In genomic region chr5:81117566-81117965, GRCh38 we compare ENCODE assay signal across 38 cellular contexts.
"Had no signal": no experiment of that assay in that cellular context is flagged by ENCODE, and none has a peak within 500 bp of the region (broad histone marks: within the 10 kb centered on the region; RNA-seq: fewer than 3 reads in every experiment).

No MANE protein-coding gene starts in this region.

- H3K9me3 ChIP-seq: adrenal gland, ascending aorta, body of pancreas, breast epithelium had no signal

- ATAC-seq: activated naive CD4-positive, alpha-beta T cell treated with anti-CD3 and anti-CD28 coated beads, Interleukin-2, amount 50 U/mL, for 72 hours; activated naive CD8-positive, alpha-beta T cell treated with anti-CD3 and anti-CD28 coated beads, Interleukin-2, amount 50 U/mL, for 24 hours; activated T-cell treated with anti-CD3 and anti-CD28 coated beads, Interleukin-2, amount 50 U/mL, for 4 hours; activated T-cell treated with anti-CD3 and anti-CD28 coated beads, Interleukin-2, amount 50 U/mL, for 72 hours; activated T-helper 17 cell treated with anti-CD3 and anti-CD28 coated beads, Interleukin-2, amount 50 U/mL, for 72 hours; body of pancreas had no signal

- H3K27me3 Mint-ChIP-seq: activated naive CD4-positive, alpha-beta T cell treated with anti-CD3 and anti-CD28 coated beads, Interleukin-2, amount 10 ng/mL, durations not matched to agents 7 days and 5 days; activated naive CD4-positive, alpha-beta T cell treated with anti-CD3 and anti-CD28 coated beads, Interleukin-2, amount 50 U/mL, for 24 hours; activated naive CD8-positive, alpha-beta T cell; activated naive CD8-positive, alpha-beta T cell treated with anti-CD3 and anti-CD28 coated beads for 36 hours; activated naive CD8-positive, alpha-beta T cell treated with anti-CD3 and anti-CD28 coated beads, Interleukin-2, amount 10 ng/mL, durations not matched to agents 7 days and 5 days; activated naive CD8-positive, alpha-beta T cell treated with anti-CD3 and anti-CD28 coated beads, Interleukin-2, amount 50 U/mL, for 24 hours; activated T-cell treated with anti-CD3 and anti-CD28 coated beads, Interleukin-2, amount 50 U/mL, for 24 hours; activated T-helper 17 cell treated with anti-CD3 and anti-CD28 coated beads, Interleukin-2, amount 50 U/mL, for 72 hours; brain had no signal

- H3K36me3 ChIP-seq: adrenal gland, ascending aorta, brain microvascular endothelial cell, breast epithelium, cardiac muscle cell had no signal

- DNase-seq: activated effector memory CD4-positive, alpha-beta T cell treated with anti-CD3 and anti-CD28 coated beads, Interleukin-2, amount 50 U/mL, for 16 hours; activated effector memory CD4-positive, alpha-beta T cell treated with Interleukin-2 at 50 U/mL for 16 hours; activated gamma-delta T cell; activated gamma-delta T cell treated with Interleukin-2 at 50 U/mL for 16 hours; activated naive CD4-positive, alpha-beta T cell; activated naive CD4-positive, alpha-beta T cell treated with anti-CD3 and anti-CD28 coated beads for 36 hours; activated naive CD4-positive, alpha-beta T cell treated with anti-CD3 and anti-CD28 coated beads, Interleukin-2, amount 10 ng/mL, durations not matched to agents 7 days and 5 days; activated naive CD4-positive, alpha-beta T cell treated with anti-CD3 and anti-CD28 coated beads, Interleukin-2, amount 50 U/mL, for 16 hours; activated naive CD4-positive, alpha-beta T cell treated with Interleukin-2 at 50 U/mL for 16 hours; activated naive CD8-positive, alpha-beta T cell treated with anti-CD3 and anti-CD28 coated beads for 36 hours; activated naive CD8-positive, alpha-beta T cell treated with anti-CD3 and anti-CD28 coated beads, Interleukin-2, amount 10 ng/mL, durations not matched to agents 7 days and 5 days; activated naive CD8-positive, alpha-beta T cell treated with anti-CD3 and anti-CD28 coated beads, Interleukin-2, amount 50 U/mL, for 24 hours; activated T-cell treated with anti-CD3 and anti-CD28 coated beads, Interleukin-2, amount 50 U/mL, for 1 hour; activated T-cell treated with anti-CD3 and anti-CD28 coated beads, Interleukin-2, amount 50 U/mL, for 24 hours; activated T-cell treated with anti-CD3 and anti-CD28 coated beads, Interleukin-2, amount 50 U/mL, for 4 hours; activated T-cell treated with anti-CD3 and anti-CD28 coated beads, Interleukin-2, amount 50 U/mL, for 48 hours; activated T-cell treated with anti-CD3 and anti-CD28 coated beads, Interleukin-2, amount 50 U/mL, for 72 hours; adrenal gland; amniotic stem cell; amygdala; anterior cingulate cortex; aorta; body of pancreas; brain microvascular endothelial cell; caudate nucleus; central memory CD4-positive, alpha-beta T cell; cerebellar nuclear complex had no signal

- H3K4me3 Mint-ChIP-seq: activated naive CD4-positive, alpha-beta T cell treated with anti-CD3 and anti-CD28 coated beads for 36 hours; activated naive CD4-positive, alpha-beta T cell treated with anti-CD3 and anti-CD28 coated beads, Interleukin-2, amount 10 ng/mL, durations not matched to agents 7 days and 5 days; activated naive CD4-positive, alpha-beta T cell treated with anti-CD3 and anti-CD28 coated beads, Interleukin-2, amount 50 U/mL, for 24 hours; activated naive CD8-positive, alpha-beta T cell; activated naive CD8-positive, alpha-beta T cell treated with anti-CD3 and anti-CD28 coated beads for 36 hours; activated naive CD8-positive, alpha-beta T cell treated with anti-CD3 and anti-CD28 coated beads, Interleukin-2, amount 10 ng/mL, durations not matched to agents 7 days and 5 days; activated naive CD8-positive, alpha-beta T cell treated with anti-CD3 and anti-CD28 coated beads, Interleukin-2, amount 50 U/mL, for 24 hours; activated T-cell treated with anti-CD3 and anti-CD28 coated beads, Interleukin-2, amount 50 U/mL, for 24 hours; activated T-cell treated with anti-CD3 and anti-CD28 coated beads, Interleukin-2, amount 50 U/mL, for 4 hours; activated T-cell treated with anti-CD3 and anti-CD28 coated beads, Interleukin-2, amount 50 U/mL, for 72 hours; activated T-helper 1 cell treated with anti-CD3 and anti-CD28 coated beads, Interleukin-12 subunit alpha, Interleukin-12 subunit beta, Interleukin-2, Interleukin-4 antibody, amounts not matched to agents 30 ng/mL and 10 ng/mL and 1 ng/mL, durations not matched to agents 14 hours and 24 hours and 36 hours; activated T-helper 17 cell treated with anti-CD3 and anti-CD28 coated beads, Interleukin-2, amount 50 U/mL, for 72 hours; brain; central memory CD8-positive, alpha-beta T cell had no signal

- H3K4me1 Mint-ChIP-seq: central memory CD8-positive, alpha-beta T cell had no signal

- H3K9me3 Mint-ChIP-seq: activated naive CD4-positive, alpha-beta T cell treated with anti-CD3 and anti-CD28 coated beads for 36 hours; activated naive CD4-positive, alpha-beta T cell treated with anti-CD3 and anti-CD28 coated beads, Interleukin-2, amount 50 U/mL, for 24 hours; activated naive CD4-positive, alpha-beta T cell treated with anti-CD3 and anti-CD28 coated beads, Interleukin-2, amount 50 U/mL, for 72 hours; activated naive CD8-positive, alpha-beta T cell treated with anti-CD3 and anti-CD28 coated beads for 36 hours; activated naive CD8-positive, alpha-beta T cell treated with anti-CD3 and anti-CD28 coated beads, Interleukin-2, amount 50 U/mL, for 24 hours; activated T-cell treated with anti-CD3 and anti-CD28 coated beads, Interleukin-2, amount 50 U/mL, for 24 hours; activated T-cell treated with anti-CD3 and anti-CD28 coated beads, Interleukin-2, amount 50 U/mL, for 4 hours; activated T-cell treated with anti-CD3 and anti-CD28 coated beads, Interleukin-2, amount 50 U/mL, for 72 hours; activated T-helper 1 cell treated with anti-CD3 and anti-CD28 coated beads, Interleukin-12 subunit alpha, Interleukin-12 subunit beta, Interleukin-2, Interleukin-4 antibody, amounts not matched to agents 30 ng/mL and 10 ng/mL and 1 ng/mL, durations not matched to agents 14 hours and 24 hours and 36 hours; activated T-helper 17 cell treated with anti-CD3 and anti-CD28 coated beads, Interleukin-2, amount 50 U/mL, for 72 hours; activated T-helper 2 cell treated with anti-CD3 and anti-CD28 coated beads, Interferon-gamma antibody, Interleukin-2, Interleukin-4, amounts not matched to agents 10 μg/mL and 5 μg/mL and 100 μg/mL, durations not matched to agents 14 hours and 24 hours and 36 hours; brain; central memory CD8-positive, alpha-beta T cell had no signal

- H3K27ac Mint-ChIP-seq: activated naive CD4-positive, alpha-beta T cell treated with anti-CD3 and anti-CD28 coated beads for 36 hours; activated naive CD4-positive, alpha-beta T cell treated with anti-CD3 and anti-CD28 coated beads, Interleukin-2, amount 10 ng/mL, durations not matched to agents 7 days and 5 days; activated naive CD4-positive, alpha-beta T cell treated with anti-CD3 and anti-CD28 coated beads, Interleukin-2, amount 50 U/mL, for 24 hours; activated naive CD4-positive, alpha-beta T cell treated with anti-CD3 and anti-CD28 coated beads, Interleukin-2, amount 50 U/mL, for 72 hours; activated naive CD8-positive, alpha-beta T cell; activated naive CD8-positive, alpha-beta T cell treated with anti-CD3 and anti-CD28 coated beads for 36 hours; activated naive CD8-positive, alpha-beta T cell treated with anti-CD3 and anti-CD28 coated beads, Interleukin-2, amount 10 ng/mL, durations not matched to agents 7 days and 5 days; activated naive CD8-positive, alpha-beta T cell treated with anti-CD3 and anti-CD28 coated beads, Interleukin-2, amount 50 U/mL, for 24 hours; activated T-cell treated with anti-CD3 and anti-CD28 coated beads, Interleukin-2, amount 50 U/mL, for 24 hours; activated T-cell treated with anti-CD3 and anti-CD28 coated beads, Interleukin-2, amount 50 U/mL, for 72 hours; activated T-helper 1 cell treated with anti-CD3 and anti-CD28 coated beads, Interleukin-12 subunit alpha, Interleukin-12 subunit beta, Interleukin-2, Interleukin-4 antibody, amounts not matched to agents 30 ng/mL and 10 ng/mL and 1 ng/mL, durations not matched to agents 14 hours and 24 hours and 36 hours; activated T-helper 17 cell treated with anti-CD3 and anti-CD28 coated beads, Interleukin-2, amount 50 U/mL, for 72 hours; activated T-helper 2 cell treated with anti-CD3 and anti-CD28 coated beads, Interferon-gamma antibody, Interleukin-2, Interleukin-4, amounts not matched to agents 10 μg/mL and 5 μg/mL and 100 μg/mL, durations not matched to agents 14 hours and 24 hours and 36 hours; brain had no signal

- H3K27ac ChIP-seq: adrenal gland, ascending aorta, body of pancreas, brain microvascular endothelial cell, breast epithelium, cardiac muscle cell had no signal

- H3K4me3 ChIP-seq: adrenal gland, ascending aorta, body of pancreas, breast epithelium, cardiac muscle cell had no signal

- H3K4me1 ChIP-seq: adrenal gland, ascending aorta, body of pancreas, breast epithelium had no signal

- H3K27me3 ChIP-seq: adrenal gland, ascending aorta, body of pancreas, brain microvascular endothelial cell, breast epithelium, cardiac muscle cell had no signal
